In the genomic region with DNA sequence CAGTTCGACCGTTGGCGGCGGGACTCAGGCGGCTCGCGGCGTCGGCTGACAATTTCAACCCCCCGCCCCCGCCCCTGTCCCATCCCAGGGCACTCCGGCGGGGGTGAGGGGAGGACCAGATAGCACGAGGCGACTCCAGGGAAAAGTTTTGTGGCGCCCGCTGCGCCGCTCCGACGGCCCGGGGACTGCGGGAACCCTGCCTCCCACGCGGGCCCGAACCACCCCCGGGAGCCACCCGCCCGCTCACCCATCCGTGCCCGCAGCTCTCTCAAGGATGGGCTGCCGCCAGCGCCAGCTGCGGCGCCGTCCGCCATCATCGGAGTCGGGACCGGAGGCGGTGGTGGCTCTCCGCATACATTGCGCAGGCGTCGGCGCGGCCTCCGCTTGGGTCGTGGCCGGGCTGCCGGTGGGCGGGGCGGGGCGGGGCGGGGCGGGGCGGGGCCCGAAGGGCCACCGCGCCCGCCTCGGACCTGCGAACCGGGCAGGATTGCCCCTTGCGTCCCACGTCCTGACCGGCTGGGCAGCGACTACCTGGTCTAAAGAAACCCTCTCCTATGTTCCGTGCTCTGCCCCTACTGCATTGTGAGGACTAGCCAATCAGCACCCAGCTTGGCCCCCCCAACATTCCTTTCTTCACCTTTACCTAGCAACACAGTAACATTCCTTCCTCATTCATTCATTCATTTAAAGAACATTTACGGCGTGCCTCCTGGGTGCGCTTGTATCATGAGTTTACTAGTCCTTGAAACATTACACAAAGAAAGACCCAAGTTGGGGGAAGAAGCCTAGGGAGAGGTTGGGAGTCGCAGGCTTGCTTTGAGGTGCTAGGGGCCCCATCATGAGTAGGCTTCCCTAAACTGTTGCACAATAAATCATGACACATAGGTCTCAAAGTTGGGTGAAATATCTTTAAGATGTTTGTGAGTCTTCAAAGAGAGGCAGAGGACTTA, we compare ENCODE assay signal across 8 cellular contexts. TPM values are rescaled to one million over a fixed set of nuclear protein-coding genes. Genes with fewer than 3 reads are reported as not detected.
A peak's percentile ranks its signal among the peaks of the same experiment; 100 is the strongest.
DNase-seq lines count a peak whose midpoint lies in the region; ATAC-seq and TF ChIP-seq lines count a peak whose summit lies in the region.

A gene with protein sequence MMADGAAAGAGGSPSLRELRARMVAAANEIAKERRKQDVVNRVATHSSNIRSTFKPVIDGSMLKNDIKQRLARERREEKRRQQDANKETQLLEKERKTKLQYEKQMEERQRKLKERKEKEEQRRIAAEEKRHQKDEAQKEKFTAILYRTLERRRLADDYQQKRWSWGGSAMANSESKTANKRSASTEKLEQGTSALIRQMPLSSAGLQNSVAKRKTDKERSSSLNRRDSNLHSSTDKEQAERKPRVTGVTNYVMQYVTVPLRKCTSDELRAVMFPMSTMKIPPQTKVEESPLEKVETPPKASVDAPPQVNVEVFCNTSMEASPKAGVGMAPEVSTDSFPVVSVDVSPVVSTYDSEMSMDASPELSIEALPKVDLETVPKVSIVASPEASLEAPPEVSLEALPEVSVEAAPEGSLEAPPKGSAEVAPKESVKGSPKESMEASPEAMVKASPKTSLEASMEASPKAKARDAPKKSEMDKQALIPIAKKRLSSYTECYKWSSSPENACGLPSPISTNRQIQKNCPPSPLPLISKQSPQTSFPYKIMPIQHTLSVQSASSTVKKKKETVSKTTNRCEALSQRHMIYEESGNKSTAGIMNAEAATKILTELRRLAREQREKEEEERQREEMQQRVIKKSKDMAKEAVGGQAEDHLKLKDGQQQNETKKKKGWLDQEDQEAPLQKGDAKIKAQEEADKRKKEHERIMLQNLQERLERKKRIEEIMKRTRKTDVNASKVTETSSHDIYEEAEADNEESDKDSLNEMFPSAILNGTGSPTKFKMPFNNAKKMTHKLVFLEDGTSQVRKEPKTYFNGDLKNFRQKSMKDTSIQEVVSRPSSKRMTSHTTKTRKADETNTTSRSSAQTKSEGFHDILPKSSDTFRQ (minus strand): TSS at position 359 of the 950 bp plus-strand sequence. CDS start 42 bp downstream, at position 317.

- in situ Hi-C loops in GM13976 (cut with MboI; ENCODE audit: low sequenced_read_pairs, unreplicated experiment) = loop anchor here (25.0 kb wide), 1 partner anchor 214 kb away; no protein-coding TSS in a partner anchor

- peak; percentile 87 for DNase-seq in GM13976 (ENCODE audit: low spot score)
- peak; percentile 60 for DNase-seq in NCI-H146 (lab: John Stamatoyannopoulos, UW)
- peak; percentile 28 for DNase-seq in activated CD4-positive, CD25-positive, alpha-beta regulatory T cell treated with anti-CD3 and anti-CD28 coated beads, Interleukin-2, amount 50 U/mL, for 16 hours (ENCODE audit: low read depth, low spot score)
- peak; percentile 39 for DNase-seq in cerebellum (ENCODE audit: low spot score)
- DNase-seq in kidney tubule cell (ENCODE audit: low spot score) = peak; percentile 69
- peak; percentile 54 for DNase-seq in stimulated activated CD4-positive, alpha-beta T cell treated with anti-CD3 and anti-CD28 coated beads, Interleukin-2, amount 100 ng/mL, for 4 hours (ENCODE audit: low read depth)
- DNase-seq in superior temporal gyrus (ENCODE audit: extremely low spot score) = no peak

- ATAC-seq in HG02571 (IDR thresholded peaks at IDR 0.05; ENCODE audit: unreplicated experiment) = peak; percentile 84

- TF ChIP-seq CTCF in GM13976 (IDR thresholded peaks at IDR 0.05; ENCODE audit: borderline replicate concordance, control extremely low read depth, extremely low read depth, insufficient read depth, missing control alignments) = no peak

RNA-seq across cellular contexts. Expression of the gene that starts here (rescaled TPM):
- 4.7 TPM for total RNA-seq in cerebellum
